1 cellular context compared by ENCODE assay signal in genomic region chr1:43978551-43979260, GRCh38.
A peak's percentile ranks its signal among the peaks of the same experiment; 100 is the strongest.
TF ChIP-seq lines count a peak whose summit lies in the region.

Gene B4GALT2 (plus strand): TSS chr1:43979210. CDS start chr1:43981161, 1,951 bp downstream.

TF ChIP-seq in HepG2, 621 proteins besides CTCF, POLR2A, EP300 and RAD21 (continued from another document):
- TF ChIP-seq FUBP1 (CRISPR knock-in tag; IDR thresholded peaks at IDR 0.05; ENCODE audit: borderline replicate concordance) = no peak
- 0 out of 2 replicates have a peak, but pooled peaks have one; percentile 20 for TF ChIP-seq ETS1 (CRISPR knock-in tag; IDR thresholded peaks at IDR 0.05)
- TF ChIP-seq ZNF556 (CRISPR knock-in tag; IDR thresholded peaks at IDR 0.05; ENCODE audit: borderline replicate concordance) = 0 out of 2 replicates have a peak, but pooled peaks have one; percentile 16
- TF ChIP-seq HOXD1 (CRISPR knock-in tag; IDR thresholded peaks at IDR 0.05) = peak; percentile 30; the same call in 1 of the 2 replicates
- TF ChIP-seq DRAP1 (CRISPR knock-in tag; IDR thresholded peaks at IDR 0.05) = no peak
- TF ChIP-seq LRRFIP1 (CRISPR knock-in tag; conservative IDR thresholded peaks at IDR 0.05) = no peak
- TF ChIP-seq ZNF18 (CRISPR knock-in tag; IDR thresholded peaks at IDR 0.05; ENCODE audit: insufficient replicate concordance) = peak; percentile 55
- TF ChIP-seq FIP1L1 (IDR thresholded peaks at IDR 0.05; ENCODE audit: borderline replicate concordance, insufficient read depth, low read depth, low read length) = no peak
- no peak for TF ChIP-seq ZNF710 (CRISPR knock-in tag; IDR thresholded peaks at IDR 0.05; ENCODE audit: borderline replicate concordance)
- 0 out of 2 replicates have a peak, but pooled peaks have one; percentile 27 for TF ChIP-seq ZNF142 (CRISPR knock-in tag; IDR thresholded peaks at IDR 0.05)
- TF ChIP-seq ZNF343 (CRISPR knock-in tag; IDR thresholded peaks at IDR 0.05) = 0 out of 2 replicates have a peak, but pooled peaks have one; percentile 40
- TF ChIP-seq RBFOX2 (IDR thresholded peaks at IDR 0.05; ENCODE audit: low read depth, low read length) = peak; percentile 50; the same call in 1 of the 2 replicates
- TF ChIP-seq MEF2D (CRISPR knock-in tag; IDR thresholded peaks at IDR 0.05) = peak; percentile 36; the same call in 1 of the 2 replicates
- TF ChIP-seq ZHX2 (IDR thresholded peaks at IDR 0.05; ENCODE audit: low read depth) = no peak
- no peak for TF ChIP-seq ZHX2 (CRISPR knock-in tag; IDR thresholded peaks at IDR 0.05; ENCODE audit: borderline replicate concordance)
- no peak for TF ChIP-seq IKZF1 (IDR thresholded peaks at IDR 0.05)
- peak; percentile 64 for TF ChIP-seq NR2C2 (CRISPR knock-in tag; IDR thresholded peaks at IDR 0.05; ENCODE audit: borderline replicate concordance)
- no peak for TF ChIP-seq MLX (CRISPR knock-in tag; IDR thresholded peaks at IDR 0.05)
- TF ChIP-seq ZNF180 (CRISPR knock-in tag; IDR thresholded peaks at IDR 0.05; ENCODE audit: borderline replicate concordance, low read depth) = no peak
- TF ChIP-seq KLF13 (CRISPR knock-in tag; IDR thresholded peaks at IDR 0.05) = no peak
- TF ChIP-seq KMT2A (CRISPR knock-in tag; IDR thresholded peaks at IDR 0.05) = no peak
- TF ChIP-seq KLF6 (CRISPR knock-in tag; IDR thresholded peaks at IDR 0.05) = no peak
- TF ChIP-seq CBX2 (IDR thresholded peaks at IDR 0.05; ENCODE audit: low read depth, low read length) = no peak
- TF ChIP-seq CBX2 (CRISPR knock-in tag; IDR thresholded peaks at IDR 0.05; ENCODE audit: low read depth) = no peak
- TF ChIP-seq FOSL2 (CRISPR knock-in tag; IDR thresholded peaks at IDR 0.05) = no peak
- no peak for TF ChIP-seq POLR2AphosphoS2 (IDR thresholded peaks at IDR 0.05; ENCODE audit: low read depth, low read length)
TF ChIP-seq in HepG2: peak in this region for 91.
